In genomic region chr20:46946181-46946624, GRCh38 we compare ENCODE assay signal across 16 cellular contexts. TPM values are rescaled to one million over a fixed set of nuclear protein-coding genes. Genes with fewer than 3 reads are reported as not detected.
DNase-seq lines count a peak whose midpoint lies in the region; ATAC-seq and TF ChIP-seq lines count a peak whose summit lies in the region.
"Had no signal": no experiment of that assay in that cellular context is flagged by ENCODE, and none has a peak within 500 bp of the region (broad histone marks: within the 10 kb centered on the region; RNA-seq: fewer than 3 reads in every experiment).

No MANE protein-coding gene starts in this region.

- H3K36me3 ChIP-seq in HUES6 (ENCODE audit: control insufficient read depth, insufficient read depth, low read length) (no peaks in the 10 kb centered on the region), neuronal stem cell (replicated peaks in 1 of 2; ENCODE audit: control insufficient read depth in 2 of 2, insufficient read depth in 2 of 2, low read length in 2 of 2) (peaks cover 0 to 2% of the 10 kb centered on the region in 2 donors), tibial nerve (no peaks in the 10 kb centered on the region)
- H3K36me3 ChIP-seq: Peyer's patch had no signal

- H3K9me3 ChIP-seq in HUES6 (ENCODE audit: control insufficient read depth, insufficient read depth, low read depth, low read length) (no peaks in the 10 kb centered on the region; the same call in 1 of the 2 replicates), neuronal stem cell (replicated peaks in 1 of 2; ENCODE audit: control insufficient read depth in 2 of 2, insufficient read depth in 1 of 2, low read depth in 1 of 2, low read length in 2 of 2) (no peaks in the 10 kb centered on the region), tibial nerve (no peaks in the 10 kb centered on the region)
- H3K9me3 ChIP-seq: Peyer's patch had no signal

- TF ChIP-seq EP300 in tibial nerve (IDR thresholded peaks at IDR 0.05), result no peak

- no peaks in the 10 kb centered on the region for H3K4me1 Mint-ChIP-seq in T-cell
- H3K4me1 Mint-ChIP-seq: B cell, IgD-negative memory B cell had no signal

- H3K27ac ChIP-seq in HUES6 (ENCODE audit: low read depth, low read length), result no peak overlapping the region
- H3K27ac ChIP-seq in neuronal stem cell (replicated peaks; ENCODE audit: low read length), result no peak overlapping the region
- peak overlapping the region in 3 of 4 donors; percentile 12 to 72 (median 66) for H3K27ac ChIP-seq in tibial nerve
- H3K27ac ChIP-seq: Peyer's patch had no signal

- POLR2A ChIA-PET in T-cell (lab: Charles Lee), result no interaction called here

- H3K4me3 ChIP-seq in HUES6 (ENCODE audit: low read depth, low read length) (no peak overlapping the region), neuronal stem cell (ENCODE audit: low read length in 2 of 2) (no peak overlapping the region), tibial nerve (no peak overlapping the region)
- H3K4me3 ChIP-seq: Peyer's patch had no signal

- no peak overlapping the region for H2BK12ac ChIP-seq in neuronal stem cell (ENCODE audit: low read length)

- no peak overlapping the region for H4K8ac ChIP-seq in neuronal stem cell (ENCODE audit: low read depth, low read length)

- no peaks in the 10 kb centered on the region for H3K9me3 Mint-ChIP-seq in T-cell
- H3K9me3 Mint-ChIP-seq: CD8-positive, alpha-beta T cell; H9; IgD-negative memory B cell had no signal

- H3K4me3 Mint-ChIP-seq in T-cell, result no peak overlapping the region
- H3K4me3 Mint-ChIP-seq: B cell; CD8-positive, alpha-beta T cell; H9; IgD-negative memory B cell had no signal

- no peak for ATAC-seq in T-cell (replicated peaks in 1 of 4)
- ATAC-seq: CD8-positive, alpha-beta T cell had no signal

- peaks cover 0 to 5% of the 10 kb centered on the region in 2 donors for H3K27me3 Mint-ChIP-seq in T-cell

- H3K79me1 ChIP-seq in neuronal stem cell (ENCODE audit: low read depth, low read length), result no peaks in the 10 kb centered on the region

- H3K14ac ChIP-seq in neuronal stem cell (ENCODE audit: low read length), result no peak overlapping the region

- H3K18ac ChIP-seq in neuronal stem cell (ENCODE audit: low read length), result peak overlapping the region; percentile 27

- H3K27me3 ChIP-seq in HUES6 (ENCODE audit: control insufficient read depth, insufficient read depth, low read length) (no peaks in the 10 kb centered on the region), neuronal stem cell (ENCODE audit: control insufficient read depth in 3 of 3, insufficient read depth in 3 of 3, low read depth in 1 of 3, low read length in 3 of 3) (no peaks in the 10 kb centered on the region), tibial nerve (no peaks in the 10 kb centered on the region)
- H3K27me3 ChIP-seq: Peyer's patch had no signal

- peak overlapping the region; percentile 67 for H2AK5ac ChIP-seq in neuronal stem cell (ENCODE audit: low read depth, low read length)

- TF ChIP-seq CTCF in tibial nerve (IDR thresholded peaks at IDR 0.05) (no peak), GM10266 (IDR thresholded peaks at IDR 0.05; ENCODE audit: control insufficient read depth, insufficient read depth, low read depth, missing control alignments) (no peak)

- no peak overlapping the region for H2BK5ac ChIP-seq in neuronal stem cell (ENCODE audit: low read length)

- TF ChIP-seq POLR2A in tibial nerve (IDR thresholded peaks at IDR 0.05), result no peak

- H3K4me1 ChIP-seq in HUES6 (ENCODE audit: control insufficient read depth, insufficient read depth, low read length), result peaks cover 12% of the 10 kb centered on the region
- H3K4me1 ChIP-seq in neuronal stem cell (ENCODE audit: control insufficient read depth in 2 of 2, insufficient read depth in 1 of 2, low read depth in 1 of 2, low read length in 2 of 2), result peaks cover 0 to 6% of the 10 kb centered on the region in 2 donors
- peaks cover 0 to 44% (median 3%) of the 10 kb centered on the region in 4 donors for H3K4me1 ChIP-seq in tibial nerve
- H3K4me1 ChIP-seq: Peyer's patch had no signal

- DNase-seq in brain pericyte (ENCODE audit: low read depth, low spot score) (peak; percentile 98), neuronal stem cell (ENCODE audit: low spot score) (no peak), tibial nerve (ENCODE audit: low spot score in 2 of 2) (no peak), T-cell (no peak), DMS153 (lab: John Stamatoyannopoulos, UW) (no peak), GM10266 (ENCODE audit: extremely low spot score) (no peak)
- DNase-seq: CD8-positive, alpha-beta T cell; DND-41; H9; NCI-H1436; NCI-H2029 treated with DMSO at 0.1 percent for 48 hours; Peyer's patch; SHP77 had no signal

- H2AFZ ChIP-seq in neuronal stem cell (ENCODE audit: low read length), result no peak overlapping the region

- no peak overlapping the region for H2BK15ac ChIP-seq in neuronal stem cell (ENCODE audit: low read length)

- no peak overlapping the region for H3K27ac Mint-ChIP-seq in T-cell
- H3K27ac Mint-ChIP-seq: B cell; CD8-positive, alpha-beta T cell; IgD-negative memory B cell had no signal

- no peak overlapping the region for H2BK120ac ChIP-seq in neuronal stem cell (ENCODE audit: low read depth, low read length)

- no peaks in the 10 kb centered on the region for H3K36me3 Mint-ChIP-seq in T-cell
- H3K36me3 Mint-ChIP-seq: CD8-positive, alpha-beta T cell; IgD-negative memory B cell had no signal

- CTCF ChIA-PET in T-cell (lab: Charles Lee), result no interaction called here

- no CpG with 5 or more reads among the region's 7 CpGs for WGBS in neuronal stem cell (ENCODE audit: extremely low coverage in 2 of 2, insufficient read length in 2 of 2, insufficient replicate concordance in 1 of 2), 2 donors
- 40 to 46% methylated on average over 7 of the region's 7 CpGs for WGBS in tibial nerve, 2 donors

- no peak overlapping the region for H3K4me2 ChIP-seq in neuronal stem cell (ENCODE audit: insufficient read depth, low read length, poor library complexity, severe bottlenecking)

- no peak overlapping the region for H4K91ac ChIP-seq in neuronal stem cell (ENCODE audit: low read depth, low read length, poor library complexity)

- H3K9ac ChIP-seq in HUES6 (ENCODE audit: low read length), result peak overlapping the region; percentile 3
- H3K9ac ChIP-seq in neuronal stem cell (ENCODE audit: low read depth, low read length, poor library complexity), result no peak overlapping the region

- H3K4ac ChIP-seq in neuronal stem cell (ENCODE audit: low read length), result no peak overlapping the region

- H3K23ac ChIP-seq in neuronal stem cell (ENCODE audit: low read depth, low read length, poor library complexity), result no peak overlapping the region

RNA-seq across cellular contexts. Expression of gene EYA2, which starts 51.6 kb away (rescaled TPM):
- polyA plus RNA-seq in neuronal stem cell (2013, experiment 1 of 2), result 1.0 TPM
- 0.97 TPM for polyA plus RNA-seq in neuronal stem cell (2013, experiment 2 of 2)
- total RNA-seq in tibial nerve, result 10 to 100 TPM; 13.8 to 25.5 (median 20.2) TPM
- total RNA-seq in T-cell, result not detected
- total RNA-seq: CD8-positive, alpha-beta T cell had no signal

Comparison
In these comparisons a context has a peak if more than half of its experiments do, and no peak if none do; other contexts are left out.
1. H3K27ac ChIP-seq: peak in tibial nerve (3 of 4); none in HUES6 (single experiment) and neuronal stem cell (single experiment).
2. RNA of gene EYA2, which starts 51.6 kb away (total RNA-seq): 13.8 to 25.5 TPM in tibial nerve; not detected in T-cell; every median in the first group is over 10 times any median in the second.